Comparison of ENCODE assay signal across 19 cellular contexts in the genomic region with DNA sequence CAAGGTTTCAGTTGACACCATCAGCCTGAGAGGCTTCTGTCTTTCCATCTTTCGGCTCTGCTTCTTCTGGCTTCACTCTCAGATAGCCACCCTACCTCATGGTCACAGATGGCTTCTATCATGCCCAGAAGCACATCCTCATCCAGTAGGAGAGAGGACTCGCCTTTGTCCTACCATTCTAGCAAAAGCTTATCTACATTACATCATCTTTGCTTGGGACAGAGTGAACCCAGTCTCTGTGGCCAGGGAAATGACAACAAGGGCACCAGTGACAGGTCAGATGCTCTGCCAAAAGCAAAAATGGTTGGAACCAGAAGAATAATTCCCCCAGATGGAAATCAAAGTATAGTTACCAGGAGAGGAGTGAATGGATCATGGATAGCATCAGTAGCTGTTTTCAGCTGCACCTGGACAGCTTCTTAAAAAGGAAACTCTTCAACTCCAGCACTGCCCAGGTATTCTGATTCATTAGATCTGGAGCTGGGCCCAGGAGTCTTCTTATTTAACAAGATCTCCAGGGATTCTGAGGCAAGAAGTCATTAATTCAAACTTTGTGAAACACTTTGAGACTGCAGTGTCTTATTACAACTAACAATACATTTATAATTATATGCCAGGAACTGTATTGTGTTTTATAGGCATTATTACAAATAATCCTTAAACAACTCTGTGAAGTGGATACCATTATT.
DNase-seq lines count a peak whose midpoint lies in the region; ATAC-seq, FAIRE-seq and TF ChIP-seq lines count a peak whose summit lies in the region.
"Had no signal": no experiment of that assay in that cellular context is flagged by ENCODE, and none has a peak within 500 bp of the region (broad histone marks: within the 10 kb centered on the region; RNA-seq: fewer than 3 reads in every experiment).

No MANE protein-coding gene starts in this region.

- FAIRE-seq in GM12892 (lab: Jason Lieb, UNC) = no peak
- FAIRE-seq: frontal cortex, HTR-8/SVneo had no signal

- H3K4me1 ChIP-seq in effector memory CD4-positive, alpha-beta T cell (ENCODE audit: control insufficient read depth, insufficient read depth, low read length, poor library complexity, severe bottlenecking) = no peaks in the 10 kb centered on the region

- no peak for ATAC-seq in GM18907 (IDR thresholded peaks at IDR 0.05; ENCODE audit: unreplicated experiment)
- ATAC-seq in HG03045 (IDR thresholded peaks at IDR 0.05; ENCODE audit: unreplicated experiment) = no peak
- ATAC-seq: activated CD4-positive, alpha-beta T cell treated with anti-CD3 and anti-CD28 coated beads for 36 hours; Panc1; stimulated activated naive CD8-positive, alpha-beta T cell treated with anti-CD3 and anti-CD28 coated beads, Interleukin-15, amount 100 ng/mL, for 72 hours; T-helper 17 cell had no signal

- no peak for TF ChIP-seq CTCF in 22Rv1 (IDR thresholded peaks at IDR 0.05)
- no peak for TF ChIP-seq CTCF in fibroblast of the aortic adventitia (IDR thresholded peaks at IDR 0.05; ENCODE audit: insufficient read depth, low read length)

- no peaks in the 10 kb centered on the region for H3K9me3 ChIP-seq in SK-N-MC (ENCODE audit: low read depth, low read length)
- no peaks in the 10 kb centered on the region for H3K9me3 ChIP-seq in effector memory CD4-positive, alpha-beta T cell (ENCODE audit: control insufficient read depth, low read length)

- peak overlapping the region; percentile 67 for H3K4me3 ChIP-seq in SK-N-MC
- no peak overlapping the region for H3K4me3 ChIP-seq in fibroblast of the aortic adventitia (ENCODE audit: low read depth, low read length)
- no peak overlapping the region for H3K4me3 ChIP-seq in effector memory CD4-positive, alpha-beta T cell (ENCODE audit: insufficient read depth, low read depth, low read length, poor library complexity, severe bottlenecking)

- TF ChIP-seq POLR2A in GM12892 (IDR thresholded peaks at IDR 0.05; ENCODE audit: low read depth, low read length) = no peak

- DNase-seq in GM03348 (ENCODE audit: low spot score) (peak; percentile 18), SK-N-MC (ENCODE audit: low read depth, low spot score) (no peak), fibroblast of the aortic adventitia (ENCODE audit: low read depth) (peak; percentile 80), GM12892 (ENCODE audit: insufficient read length) (no peak)
- no peak for DNase-seq in effector memory CD4-positive, alpha-beta T cell
- DNase-seq: activated CD4-positive, alpha-beta T cell treated with anti-CD3 and anti-CD28 coated beads for 36 hours; amniotic stem cell; dermis blood vessel endothelial cell; DMS153; NCI-H1092 treated with DMSO at 0.1 percent for 48 hours; NCI-H345; stimulated activated naive CD8-positive, alpha-beta T cell treated with anti-CD3 and anti-CD28 coated beads, Interleukin-15, amount 100 ng/mL, for 72 hours; T-helper 17 cell had no signal

- no peak overlapping the region for H3K9ac ChIP-seq in SK-N-MC (ENCODE audit: insufficient read length)

- H3K27me3 ChIP-seq in effector memory CD4-positive, alpha-beta T cell (replicated peaks; ENCODE audit: control insufficient read depth, insufficient read depth, low read length, poor library complexity, severe bottlenecking) = no peaks in the 10 kb centered on the region

- H3K36me3 ChIP-seq in SK-N-MC (ENCODE audit: insufficient read depth, low read length) = no peaks in the 10 kb centered on the region
- no peaks in the 10 kb centered on the region for H3K36me3 ChIP-seq in effector memory CD4-positive, alpha-beta T cell (ENCODE audit: control insufficient read depth, insufficient read depth, low read length)

- H3K27ac ChIP-seq in 22Rv1 (peak overlapping the region; percentile 54), SK-N-MC (peak overlapping the region; percentile 94)
- no peak overlapping the region for H3K27ac ChIP-seq in effector memory CD4-positive, alpha-beta T cell (ENCODE audit: insufficient read depth, low read length, poor library complexity, severe bottlenecking)

Comparison
In these comparisons a context has a peak if more than half of its experiments do, and no peak if none do; other contexts are left out.
1. DNase-seq: peak in GM03348 (single experiment) and fibroblast of the aortic adventitia (single experiment); none in SK-N-MC (single experiment), GM12892 (single experiment) and effector memory CD4-positive, alpha-beta T cell (0 of 3).